ENCODE assay signal across 22 cellular contexts in genomic region chr2:241924069-241924908, GRCh38. TPM values are rescaled to one million over a fixed set of nuclear protein-coding genes. Genes with fewer than 3 reads are reported as not detected.
DNase-seq lines count a peak whose midpoint lies in the region; ATAC-seq and TF ChIP-seq lines count a peak whose summit lies in the region.
"Had no signal": no experiment of that assay in that cellular context is flagged by ENCODE, and none has a peak within 500 bp of the region (broad histone marks: within the 10 kb centered on the region; RNA-seq: fewer than 3 reads in every experiment).

No MANE protein-coding gene starts in this region.

- H3K4me3 ChIP-seq in effector memory CD4-positive, alpha-beta T cell (ENCODE audit: insufficient read depth, low read depth, low read length, poor library complexity, severe bottlenecking), result no peak overlapping the region
- H3K4me3 ChIP-seq: A549, hepatocyte, psoas muscle, smooth muscle cell had no signal

- no peaks in the 10 kb centered on the region for H3K36me3 ChIP-seq in effector memory CD4-positive, alpha-beta T cell (ENCODE audit: control insufficient read depth, insufficient read depth, low read length)

- intact Hi-C loops in activated CD8-positive, alpha-beta T cell treated with anti-CD3 and anti-CD28 coated beads for 36 hours (cut with micrococcal nuclease), result no loop called here

- H3K27ac ChIP-seq in effector memory CD4-positive, alpha-beta T cell (ENCODE audit: insufficient read depth, low read length, poor library complexity, severe bottlenecking), result no peak overlapping the region
- H3K27ac ChIP-seq: A549, hepatocyte, psoas muscle had no signal

- H3K27me3 Mint-ChIP-seq in activated CD8-positive, alpha-beta T cell treated with anti-CD3 and anti-CD28 coated beads for 36 hours, result no peaks in the 10 kb centered on the region
- H3K27me3 Mint-ChIP-seq in activated CD8-positive, alpha-beta T cell treated with anti-CD3 and anti-CD28 coated beads, Interleukin-2, amount 10 ng/mL, durations not matched to agents 7 days and 5 days (ENCODE audit: low read depth), result no peaks in the 10 kb centered on the region
- no peaks in the 10 kb centered on the region for H3K27me3 Mint-ChIP-seq in effector memory CD8-positive, alpha-beta T cell

- no peak overlapping the region for H3K4me3 Mint-ChIP-seq in activated CD8-positive, alpha-beta T cell treated with anti-CD3 and anti-CD28 coated beads for 36 hours
- H3K4me3 Mint-ChIP-seq in activated CD8-positive, alpha-beta T cell treated with anti-CD3 and anti-CD28 coated beads, Interleukin-2, amount 10 ng/mL, durations not matched to agents 7 days and 5 days, result no peak overlapping the region
- H3K4me3 Mint-ChIP-seq in effector memory CD8-positive, alpha-beta T cell, result no peak overlapping the region
- H3K4me3 Mint-ChIP-seq: nephron had no signal

- H3K27ac Mint-ChIP-seq in activated CD8-positive, alpha-beta T cell treated with anti-CD3 and anti-CD28 coated beads for 36 hours, result no peak overlapping the region
- H3K27ac Mint-ChIP-seq in activated CD8-positive, alpha-beta T cell treated with anti-CD3 and anti-CD28 coated beads, Interleukin-2, amount 10 ng/mL, durations not matched to agents 7 days and 5 days, result no peak overlapping the region
- H3K27ac Mint-ChIP-seq in effector memory CD8-positive, alpha-beta T cell, result peak overlapping the region; percentile 60 to 65
- H3K27ac Mint-ChIP-seq: nephron had no signal

- no peaks in the 10 kb centered on the region for H3K9me3 Mint-ChIP-seq in activated CD8-positive, alpha-beta T cell treated with anti-CD3 and anti-CD28 coated beads for 36 hours
- H3K9me3 Mint-ChIP-seq in activated CD8-positive, alpha-beta T cell treated with anti-CD3 and anti-CD28 coated beads, Interleukin-2, amount 10 ng/mL, durations not matched to agents 7 days and 5 days (ENCODE audit: insufficient read depth), result no peaks in the 10 kb centered on the region
- no peaks in the 10 kb centered on the region for H3K9me3 Mint-ChIP-seq in effector memory CD8-positive, alpha-beta T cell
- H3K9me3 Mint-ChIP-seq: nephron had no signal

- CTCF ChIA-PET in activated CD8-positive, alpha-beta T cell treated with anti-CD3 and anti-CD28 coated beads for 36 hours (lab: Charles Lee), result no interaction called here
- CTCF ChIA-PET in activated CD8-positive, alpha-beta T cell treated with anti-CD3 and anti-CD28 coated beads, Interleukin-2, amount 10 ng/mL, durations not matched to agents 7 days and 5 days (lab: Charles Lee), result no interaction called here

- no peaks in the 10 kb centered on the region for H3K27me3 ChIP-seq in effector memory CD4-positive, alpha-beta T cell (replicated peaks; ENCODE audit: control insufficient read depth, insufficient read depth, low read length, poor library complexity, severe bottlenecking)
- H3K27me3 ChIP-seq: hepatocyte had no signal

- POLR2A ChIA-PET in activated CD8-positive, alpha-beta T cell treated with anti-CD3 and anti-CD28 coated beads for 36 hours (lab: Charles Lee), result interaction anchor here (0.8 kb wide), 1 partner anchor 38 kb away, joined by 3 read pairs; no protein-coding TSS in a partner anchor
- POLR2A ChIA-PET in activated CD8-positive, alpha-beta T cell treated with anti-CD3 and anti-CD28 coated beads, Interleukin-2, amount 10 ng/mL, durations not matched to agents 7 days and 5 days (lab: Charles Lee), result interaction anchor here (0.6 kb wide), 1 partner anchor 222 kb away, joined by 3 read pairs; no protein-coding TSS in a partner anchor

- peaks cover 3% of the 10 kb centered on the region for H3K4me1 Mint-ChIP-seq in activated CD8-positive, alpha-beta T cell treated with anti-CD3 and anti-CD28 coated beads for 36 hours (ENCODE audit: low read depth)
- H3K4me1 Mint-ChIP-seq in activated CD8-positive, alpha-beta T cell treated with anti-CD3 and anti-CD28 coated beads, Interleukin-2, amount 10 ng/mL, durations not matched to agents 7 days and 5 days (ENCODE audit: low read depth), result no peaks in the 10 kb centered on the region
- H3K4me1 Mint-ChIP-seq in effector memory CD8-positive, alpha-beta T cell (ENCODE audit: low read depth in 2 of 2), result peaks cover 6 to 14% of the 10 kb centered on the region in 2 donors

- no peaks in the 10 kb centered on the region for H3K4me1 ChIP-seq in effector memory CD4-positive, alpha-beta T cell (ENCODE audit: control insufficient read depth, insufficient read depth, low read length, poor library complexity, severe bottlenecking)
- H3K4me1 ChIP-seq: A549, psoas muscle had no signal

- ATAC-seq in activated CD8-positive, alpha-beta T cell treated with anti-CD3 and anti-CD28 coated beads for 36 hours, result peak; percentile 56
- no peak for ATAC-seq in activated CD8-positive, alpha-beta T cell treated with anti-CD3 and anti-CD28 coated beads, Interleukin-2, amount 10 ng/mL, durations not matched to agents 7 days and 5 days
- ATAC-seq in effector memory CD8-positive, alpha-beta T cell (replicated peaks), result peak; percentile 27
- ATAC-seq: A549, psoas muscle had no signal

- H3K36me3 Mint-ChIP-seq in activated CD8-positive, alpha-beta T cell treated with anti-CD3 and anti-CD28 coated beads for 36 hours (ENCODE audit: low read depth), result no peaks in the 10 kb centered on the region
- H3K36me3 Mint-ChIP-seq in activated CD8-positive, alpha-beta T cell treated with anti-CD3 and anti-CD28 coated beads, Interleukin-2, amount 10 ng/mL, durations not matched to agents 7 days and 5 days (ENCODE audit: low read depth), result no peaks in the 10 kb centered on the region
- H3K36me3 Mint-ChIP-seq in effector memory CD8-positive, alpha-beta T cell (ENCODE audit: insufficient read depth), result peaks cover 2% of the 10 kb centered on the region

- TF ChIP-seq CTCF in activated CD8-positive, alpha-beta T cell treated with anti-CD3 and anti-CD28 coated beads for 36 hours (IDR thresholded peaks at IDR 0.05), result no peak

- DNase-seq in activated CD8-positive, alpha-beta T cell treated with anti-CD3 and anti-CD28 coated beads for 36 hours, result peak; percentile 8
- no peak for DNase-seq in activated CD8-positive, alpha-beta T cell treated with anti-CD3 and anti-CD28 coated beads, Interleukin-2, amount 10 ng/mL, durations not matched to agents 7 days and 5 days
- DNase-seq in OCI-M1 (lab: John Stamatoyannopoulos, UW) (peak; percentile 12), NCI-H748 (lab: John Stamatoyannopoulos, UW; ENCODE audit: unreplicated experiment) (no peak), NCI-H1092 (lab: John Stamatoyannopoulos, UW) (no peak)
- DNase-seq in effector memory CD8-positive, alpha-beta T cell, result no peak
- DNase-seq in stimulated activated CD8-positive, alpha-beta memory T cell treated with anti-CD3 and anti-CD28 coated beads, Interleukin-4, amount 100 ng/mL, for 48 hours, result peak; percentile 41
- no peak for DNase-seq in effector memory CD4-positive, alpha-beta T cell
- DNase-seq: activated CD8-positive, alpha-beta memory T cell treated with anti-CD3 and anti-CD28 coated beads for 24 hours; activated naive CD4-positive, alpha-beta T cell treated with Interleukin-2 at 50 U/mL for 16 hours; C1 segment of cervical spinal cord; DMS53; islet precursor cell; NCI-H146; NCI-H345; NK-92 treated with Interleukin-12 subunit alpha and Interleukin-12 subunit beta, amount 100 ng/mL, for 24 hours; psoas muscle had no signal

- no peaks in the 10 kb centered on the region for H3K9me3 ChIP-seq in effector memory CD4-positive, alpha-beta T cell (ENCODE audit: control insufficient read depth, low read length)
- H3K9me3 ChIP-seq: A549, psoas muscle had no signal

RNA-seq across cellular contexts. Expression of gene RTP5, which starts 54.8 kb away (rescaled TPM):
- total RNA-seq in activated CD8-positive, alpha-beta T cell treated with anti-CD3 and anti-CD28 coated beads for 36 hours, result under 1 TPM; 0.22 to 0.29 TPM
- not detected for total RNA-seq in activated CD8-positive, alpha-beta T cell treated with anti-CD3 and anti-CD28 coated beads, Interleukin-2, amount 10 ng/mL, durations not matched to agents 7 days and 5 days
- total RNA-seq: hepatocyte, HT1080, psoas muscle, smooth muscle cell had no signal

Comparison
In these comparisons a context has a peak if more than half of its experiments do, and no peak if none do; other contexts are left out.
1. DNase-seq: peak in activated CD8-positive, alpha-beta T cell treated with anti-CD3 and anti-CD28 coated beads for 36 hours (single experiment), OCI-M1 (single experiment) and stimulated activated CD8-positive, alpha-beta memory T cell treated with anti-CD3 and anti-CD28 coated beads, Interleukin-4, amount 100 ng/mL, for 48 hours (single experiment); none in activated CD8-positive, alpha-beta T cell treated with anti-CD3 and anti-CD28 coated beads, Interleukin-2, amount 10 ng/mL, durations not matched to agents 7 days and 5 days (single experiment), effector memory CD8-positive, alpha-beta T cell (0 of 3), NCI-H748 (single experiment), effector memory CD4-positive, alpha-beta T cell (0 of 3) and NCI-H1092 (single experiment).
2. H3K27ac Mint-ChIP-seq: peak in effector memory CD8-positive, alpha-beta T cell (2 of 2); none in activated CD8-positive, alpha-beta T cell treated with anti-CD3 and anti-CD28 coated beads for 36 hours (single experiment) and activated CD8-positive, alpha-beta T cell treated with anti-CD3 and anti-CD28 coated beads, Interleukin-2, amount 10 ng/mL, durations not matched to agents 7 days and 5 days (single experiment).